Comparison of ENCODE assay signal across 8 cellular contexts in genomic region chr7:150000780-150001599, GRCh38.
A peak's percentile ranks its signal among the peaks of the same experiment; 100 is the strongest.
DNase-seq lines count a peak whose midpoint lies in the region; ATAC-seq and TF ChIP-seq lines count a peak whose summit lies in the region.
"Not testable (repeated sequence)": the region's sequence is repeated elsewhere in the genome, so short reads cannot be mapped to it uniquely, and the experiment has no call there.

No MANE protein-coding gene starts in this region.

- ATAC-seq in DND-41 (ENCODE audit: insufficient read depth, low read depth), result not testable (repeated sequence)

- CTCF ChIA-PET in activated CD4-positive, alpha-beta memory T cell treated with anti-CD3 and anti-CD28 coated beads for 36 hours (lab: Charles Lee); activated naive CD4-positive, alpha-beta T cell treated with anti-CD3 and anti-CD28 coated beads, Interleukin-2, amount 10 ng/mL, durations not matched to agents 7 days and 5 days (lab: Charles Lee): not testable (repeated sequence)

- in situ Hi-C loops in SK-MEL-5 (cut with HindIII; ENCODE audit: low pct_unique_long_range_greater_than_20kb, low sequenced_read_pairs), result not testable (repeated sequence)

- not testable (repeated sequence) for H3K27ac ChIP-seq in DND-41 (ENCODE audit: low read length)

- intact Hi-C loops in activated CD4-positive, alpha-beta memory T cell treated with anti-CD3 and anti-CD28 coated beads for 36 hours (cut with micrococcal nuclease); head of caudate nucleus (cut with DNase I): not testable (repeated sequence)

- H3K36me3 Mint-ChIP-seq in activated CD4-positive, alpha-beta memory T cell treated with anti-CD3 and anti-CD28 coated beads for 36 hours; activated naive CD4-positive, alpha-beta T cell treated with anti-CD3 and anti-CD28 coated beads, Interleukin-2, amount 10 ng/mL, durations not matched to agents 7 days and 5 days; osteocyte (ENCODE audit: unreplicated experiment): not testable (repeated sequence)

- H3K4me2 ChIP-seq in DND-41 (ENCODE audit: insufficient read depth, low read length), result not testable (repeated sequence)

- not testable (repeated sequence) for H3K9me3 ChIP-seq in DND-41 (ENCODE audit: insufficient read depth, low read length, severe bottlenecking)

- TF ChIP-seq CTCF in DND-41 (IDR thresholded peaks at IDR 0.05; ENCODE audit: borderline replicate concordance, extremely low read depth, low read length, poor library complexity, severe bottlenecking) (peak; percentile 10), osteocyte (IDR thresholded peaks at IDR 0.05) (peak; percentile 24)

- H3K4me3 ChIP-seq in DND-41 (ENCODE audit: low read depth in 1 of 2, low read length in 2 of 2), result not testable (repeated sequence)

- POLR2A ChIA-PET in activated CD4-positive, alpha-beta memory T cell treated with anti-CD3 and anti-CD28 coated beads for 36 hours (lab: Charles Lee), result not testable (repeated sequence)

- H3K4me1 Mint-ChIP-seq in activated CD4-positive, alpha-beta memory T cell treated with anti-CD3 and anti-CD28 coated beads for 36 hours (ENCODE audit: low read depth); activated naive CD4-positive, alpha-beta T cell treated with anti-CD3 and anti-CD28 coated beads, Interleukin-2, amount 10 ng/mL, durations not matched to agents 7 days and 5 days; osteocyte (ENCODE audit: unreplicated experiment): not testable (repeated sequence)

- not testable (repeated sequence) for H3K27me3 Mint-ChIP-seq in activated CD4-positive, alpha-beta memory T cell treated with anti-CD3 and anti-CD28 coated beads for 36 hours; activated naive CD4-positive, alpha-beta T cell treated with anti-CD3 and anti-CD28 coated beads, Interleukin-2, amount 10 ng/mL, durations not matched to agents 7 days and 5 days; osteocyte (ENCODE audit: unreplicated experiment)

- DNase-seq in DND-41 (peak; percentile 12), Kasumi-1 (lab: John Stamatoyannopoulos, UW) (peak; percentile 4 to 10), SK-MEL-5 (ENCODE audit: low read depth, low spot score) (peak; percentile 36), head of caudate nucleus (peak in 40 of 42 donors; percentile 15 to 77 (median 58))
- peak; percentile 42 for DNase-seq in activated CD4-positive, alpha-beta memory T cell treated with anti-CD3 and anti-CD28 coated beads for 36 hours
- DNase-seq in activated naive CD4-positive, alpha-beta T cell treated with anti-CD3 and anti-CD28 coated beads, Interleukin-2, amount 10 ng/mL, durations not matched to agents 7 days and 5 days, result peak; percentile 43
- DNase-seq in osteocyte (ENCODE audit: extremely low spot score, unreplicated experiment), result not testable (repeated sequence)
- peak; percentile 14 for DNase-seq in stimulated activated CD4-positive, alpha-beta T cell treated with anti-CD3 and anti-CD28 coated beads, Interleukin-4, amount 100 ng/mL, for 24 hours

- not testable (repeated sequence) for H3K4me1 ChIP-seq in DND-41 (ENCODE audit: insufficient read depth, low read length)

- H4K20me1 ChIP-seq in DND-41 (ENCODE audit: insufficient read depth, low read length), result not testable (repeated sequence)

- H3K79me2 ChIP-seq in DND-41 (ENCODE audit: insufficient read depth, low read length), result not testable (repeated sequence)

- not testable (repeated sequence) for H3K4me3 Mint-ChIP-seq in activated CD4-positive, alpha-beta memory T cell treated with anti-CD3 and anti-CD28 coated beads for 36 hours; activated naive CD4-positive, alpha-beta T cell treated with anti-CD3 and anti-CD28 coated beads, Interleukin-2, amount 10 ng/mL, durations not matched to agents 7 days and 5 days; osteocyte (ENCODE audit: unreplicated experiment)

- H2AFZ ChIP-seq in DND-41 (ENCODE audit: low read depth, low read length), result not testable (repeated sequence)

- H3K9ac ChIP-seq in DND-41 (ENCODE audit: low read depth, low read length), result not testable (repeated sequence)

- H3K36me3 ChIP-seq in DND-41 (ENCODE audit: insufficient read depth, low read length), result not testable (repeated sequence)

- H3K27me3 ChIP-seq in DND-41 (ENCODE audit: insufficient read depth, low read length, poor library complexity), result not testable (repeated sequence)

- H3K9me3 Mint-ChIP-seq in activated CD4-positive, alpha-beta memory T cell treated with anti-CD3 and anti-CD28 coated beads for 36 hours; activated naive CD4-positive, alpha-beta T cell treated with anti-CD3 and anti-CD28 coated beads, Interleukin-2, amount 10 ng/mL, durations not matched to agents 7 days and 5 days; osteocyte (ENCODE audit: unreplicated experiment): not testable (repeated sequence)

- H3K27ac Mint-ChIP-seq in activated CD4-positive, alpha-beta memory T cell treated with anti-CD3 and anti-CD28 coated beads for 36 hours; activated naive CD4-positive, alpha-beta T cell treated with anti-CD3 and anti-CD28 coated beads, Interleukin-2, amount 10 ng/mL, durations not matched to agents 7 days and 5 days; osteocyte (ENCODE audit: unreplicated experiment): not testable (repeated sequence)
